11 cellular contexts compared by ENCODE assay signal in genomic region chr1:17909634-17910033, GRCh38.
DNase-seq lines count a peak whose midpoint lies in the region; ATAC-seq, FAIRE-seq and TF ChIP-seq lines count a peak whose summit lies in the region.
"Had no signal": no experiment of that assay in that cellular context is flagged by ENCODE, and none has a peak within 500 bp of the region (broad histone marks: within the 10 kb centered on the region; RNA-seq: fewer than 3 reads in every experiment).

No MANE protein-coding gene starts in this region.

- H3K4me1 Mint-ChIP-seq in WTC11: peaks cover 11% of the 10 kb centered on the region
- H3K4me1 Mint-ChIP-seq in activated naive CD8-positive, alpha-beta T cell treated with anti-CD3 and anti-CD28 coated beads, Interleukin-2, amount 50 U/mL, for 24 hours: no peaks in the 10 kb centered on the region

- no peak for FAIRE-seq in D721Med (lab: Jason Lieb, UNC)

- H3K4me3 ChIP-seq in AG04449 (ENCODE audit: low read depth, low read length): no peak overlapping the region

- in situ Hi-C loops in GM13976 (cut with MboI; ENCODE audit: low sequenced_read_pairs, unreplicated experiment): no loop called here

- POLR2A ChIA-PET in AG04449 (lab: Yijun Ruan, JAX) (no interaction called here), WTC11 (lab: Charles Lee) (no interaction called here)

- intact Hi-C loops in sciatic nerve (cut with DNase I): no loop called here

- peaks cover 6% of the 10 kb centered on the region; the same call in 1 of the 2 replicates for H3K9me3 Mint-ChIP-seq in WTC11
- no peaks in the 10 kb centered on the region for H3K9me3 Mint-ChIP-seq in activated naive CD8-positive, alpha-beta T cell treated with anti-CD3 and anti-CD28 coated beads, Interleukin-2, amount 50 U/mL, for 24 hours

- CTCF ChIA-PET in AG04449 (lab: Yijun Ruan, JAX): interaction anchor here (0.6 to 3.7 kb wide), 22 partner anchors 9 to 432 kb away, joined by 3 to 45 read pairs (median 4); no protein-coding TSS in a partner anchor
- CTCF ChIA-PET in WTC11 (lab: Charles Lee): interaction anchor here (0.6 to 2.1 kb wide), 47 partner anchors 9 to 666 kb away, joined by 3 to 23 read pairs (median 3); partner anchors contain the start of gene IGSF21

- H3K36me3 Mint-ChIP-seq in WTC11: no peaks in the 10 kb centered on the region
- H3K36me3 Mint-ChIP-seq in activated naive CD8-positive, alpha-beta T cell treated with anti-CD3 and anti-CD28 coated beads, Interleukin-2, amount 50 U/mL, for 24 hours (ENCODE audit: low read depth): no peaks in the 10 kb centered on the region

- peak; percentile 90 for ATAC-seq in WTC11
- ATAC-seq in sciatic nerve: no peak
- no peak for ATAC-seq in activated naive CD8-positive, alpha-beta T cell treated with anti-CD3 and anti-CD28 coated beads, Interleukin-2, amount 50 U/mL, for 24 hours
- ATAC-seq: activated CD4-positive, CD25-positive, alpha-beta regulatory T cell treated with anti-CD3 and anti-CD28 coated beads, Interleukin-2, amount 50 U/mL, for 24 hours had no signal

- no peak overlapping the region for H3K4me3 Mint-ChIP-seq in WTC11
- no peak overlapping the region for H3K4me3 Mint-ChIP-seq in activated naive CD8-positive, alpha-beta T cell treated with anti-CD3 and anti-CD28 coated beads, Interleukin-2, amount 50 U/mL, for 24 hours

- H3K27me3 Mint-ChIP-seq in WTC11 (ENCODE audit: low read depth): peaks cover 12% of the 10 kb centered on the region
- peaks cover 26% of the 10 kb centered on the region for H3K27me3 Mint-ChIP-seq in activated naive CD8-positive, alpha-beta T cell treated with anti-CD3 and anti-CD28 coated beads, Interleukin-2, amount 50 U/mL, for 24 hours

- DNase-seq in AG04449 (ENCODE audit: low read depth, low spot score): no peak
- DNase-seq in GM13976 (ENCODE audit: low spot score): no peak
- peak; percentile 74 for DNase-seq in WTC11 (ENCODE audit: low spot score)
- DNase-seq in iPS-NIHi11 (ENCODE audit: low spot score): peak; percentile 66
- no peak for DNase-seq in D721Med (ENCODE audit: insufficient read length, low spot score)
- DNase-seq in sciatic nerve (ENCODE audit: low spot score): no peak
- no peak for DNase-seq in cortex of kidney (lab: John Stamatoyannopoulos, UW)
- no peak for DNase-seq in activated naive CD8-positive, alpha-beta T cell treated with anti-CD3 and anti-CD28 coated beads, Interleukin-2, amount 50 U/mL, for 24 hours
- DNase-seq: DMS153, NCI-H510A had no signal

- H3K27ac Mint-ChIP-seq in WTC11: no peak overlapping the region
- H3K27ac Mint-ChIP-seq in activated naive CD8-positive, alpha-beta T cell treated with anti-CD3 and anti-CD28 coated beads, Interleukin-2, amount 50 U/mL, for 24 hours: no peak overlapping the region

- TF ChIP-seq CTCF in AG04449 (IDR thresholded peaks at IDR 0.05; ENCODE audit: insufficient read depth, low read length, missing control alignments) (peak; percentile 17), GM13976 (IDR thresholded peaks at IDR 0.05; ENCODE audit: borderline replicate concordance, control extremely low read depth, extremely low read depth, insufficient read depth, missing control alignments) (peak; percentile 3), WTC11 (IDR thresholded peaks at IDR 0.05) (no peak), D721Med (IDR thresholded peaks at IDR 0.05; ENCODE audit: insufficient read depth, missing control alignments) (no peak)

TF ChIP-seq in WTC11, 78 proteins besides CTCF, POLR2A, EP300 and RAD21:
- no peak for TF ChIP-seq ZNF416 (CRISPR knock-in tag; IDR thresholded peaks at IDR 0.05)

Comparison
In these comparisons a context has a peak if more than half of its experiments do, and no peak if none do; other contexts are left out.
1. DNase-seq: peak in WTC11 (single experiment) and iPS-NIHi11 (single experiment); none in AG04449 (single experiment), GM13976 (single experiment), D721Med (single experiment), sciatic nerve (single experiment), cortex of kidney (single experiment) and activated naive CD8-positive, alpha-beta T cell treated with anti-CD3 and anti-CD28 coated beads, Interleukin-2, amount 50 U/mL, for 24 hours (single experiment).
2. CTCF ChIP-seq: peak in AG04449 (single experiment) and GM13976 (single experiment); none in WTC11 (single experiment) and D721Med (single experiment).